Comparison of ENCODE assay signal across 15 cellular contexts in genomic region chr2:341017-341542, GRCh38.
"Had no signal": no experiment of that assay in that cellular context is flagged by ENCODE, and none has a peak within 500 bp of the region (broad histone marks: within the 10 kb centered on the region; RNA-seq: fewer than 3 reads in every experiment).

No MANE protein-coding gene starts in this region.

- H3K27ac ChIP-seq: esophagus squamous epithelium, prostate gland, thyroid gland had no signal

- H3K4me3 ChIP-seq: esophagus squamous epithelium, prostate gland, thyroid gland had no signal

- H3K27me3 ChIP-seq: thyroid gland had no signal

- H3K9me3 ChIP-seq: prostate gland, thyroid gland had no signal

- DNase-seq: activated CD4-positive, alpha-beta T cell treated with anti-CD3 and anti-CD28 coated beads, Interleukin-2, amount 50 U/mL, for 48 hours; activated naive CD4-positive, alpha-beta T cell; activated naive CD8-positive, alpha-beta T cell treated with anti-CD3 and anti-CD28 coated beads for 36 hours; activated T-cell treated with anti-CD3 and anti-CD28 coated beads for 4 hours; amniotic stem cell; effector memory CD4-positive, alpha-beta T cell; esophagus squamous epithelium; immature natural killer cell; kidney glomerular epithelial cell; left ventricle myocardium superior; right cardiac atrium; stimulated activated CD4-positive, alpha-beta T cell treated with anti-CD3 and anti-CD28 coated beads, Interleukin-2, amount 100 ng/mL, for 24 hours; stimulated activated naive CD4-positive, alpha-beta T cell treated with Interleukin-2 at 50 U/mL for 16 hours had no signal

- H3K36me3 ChIP-seq: esophagus squamous epithelium, prostate gland, thyroid gland had no signal

- ATAC-seq: left ventricle myocardium superior, right cardiac atrium had no signal

- H3K4me1 ChIP-seq: esophagus squamous epithelium, prostate gland, thyroid gland had no signal
